Comparison of ENCODE assay signal across 18 cellular contexts in the genomic region with DNA sequence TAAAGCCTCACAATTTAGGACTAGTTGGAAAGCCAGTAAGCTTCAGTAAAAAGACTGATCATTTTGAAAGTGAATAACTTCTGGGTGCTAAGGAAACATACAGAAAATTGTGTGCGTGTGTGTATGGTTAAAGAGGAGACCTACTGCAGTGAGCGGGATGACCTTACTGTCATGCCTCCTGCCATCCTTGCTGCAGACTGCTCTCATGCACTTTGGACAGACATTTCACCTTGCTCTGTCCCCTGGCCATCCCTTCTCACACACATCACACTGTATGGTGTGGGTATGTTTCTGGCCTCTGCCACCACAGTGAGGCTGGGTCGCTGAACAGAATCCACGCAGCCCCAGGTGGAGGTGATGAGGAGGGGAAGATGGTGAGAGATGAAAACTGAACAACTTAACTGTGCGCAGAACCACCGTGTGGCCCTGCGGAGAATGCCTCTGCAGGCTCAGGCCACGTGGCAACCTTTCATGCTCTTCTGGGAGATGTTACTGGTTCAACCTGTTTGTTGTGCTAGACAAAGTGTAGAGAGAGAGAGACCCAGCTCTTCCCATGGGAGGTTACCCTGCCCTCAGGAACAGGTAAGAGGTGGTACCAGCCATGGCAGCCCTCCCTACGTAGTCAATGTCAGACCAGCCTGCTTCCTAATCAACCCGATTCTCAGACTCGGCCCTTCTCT. TPM values are rescaled to one million over a fixed set of nuclear protein-coding genes. Genes with fewer than 3 reads are reported as not detected.
DNase-seq lines count a peak whose midpoint lies in the region; ATAC-seq, FAIRE-seq and TF ChIP-seq lines count a peak whose summit lies in the region.
"Had no signal": no experiment of that assay in that cellular context is flagged by ENCODE, and none has a peak within 500 bp of the region (broad histone marks: within the 10 kb centered on the region; RNA-seq: fewer than 3 reads in every experiment).

No MANE protein-coding gene starts in this region.

- no peaks in the 10 kb centered on the region for H3K27me3 ChIP-seq in HepG2 (ENCODE audit: control insufficient read depth in 1 of 2, insufficient read depth in 2 of 2, low read length in 2 of 2)
- H3K27me3 ChIP-seq in right lobe of liver = no peaks in the 10 kb centered on the region
- no peaks in the 10 kb centered on the region for H3K27me3 ChIP-seq in gastroesophageal sphincter
- H3K27me3 ChIP-seq in sigmoid colon = no peaks in the 10 kb centered on the region
- H3K27me3 ChIP-seq: gastrocnemius medialis, ovary had no signal

- in situ Hi-C loops in HepG2 (cut with HindIII; ENCODE audit: extremely low pct_ligation_motif_present, low pct_unique_long_range_greater_than_20kb) = no loop called here

- POLR2A ChIA-PET in HepG2 (lab: Yijun Ruan, JAX) = interaction anchor here (1.3 kb wide), 1 partner anchor 37 kb away, joined by 4 read pairs; a partner anchor contains a TSS

- FAIRE-seq in HepG2 (lab: Jason Lieb, UNC) = no peak
- no peak for FAIRE-seq in GM12892 (lab: Jason Lieb, UNC)
- FAIRE-seq: astrocyte had no signal

- WGBS in HepG2 (ENCODE audit: low lambda C conversion rate) = 93% methylated on average over 11 of the region's 11 CpGs
- WGBS in right lobe of liver (ENCODE audit: insufficient coverage, low coverage, low lambda C conversion rate, missing lambda C conversion rate) = 78% methylated on average over 2 of the region's 11 CpGs
- 39 to 64% methylated on average over 4 to 11 of the region's 11 CpGs for WGBS in gastroesophageal sphincter (ENCODE audit: low coverage in 1 of 2), 2 donors
- 91 to 93% methylated on average over 11 of the region's 11 CpGs for WGBS in sigmoid colon, 2 donors

- no peak for TF ChIP-seq POLR2A in HepG2 (IDR thresholded peaks at IDR 0.05; ENCODE audit: insufficient read depth in 1 of 2, low read depth in 2 of 2, low read length in 2 of 2)
- no peak for TF ChIP-seq POLR2A in right lobe of liver (IDR thresholded peaks at IDR 0.05)
- TF ChIP-seq POLR2A in gastroesophageal sphincter (IDR thresholded peaks at IDR 0.05) = no peak
- TF ChIP-seq POLR2A in sigmoid colon (IDR thresholded peaks at IDR 0.05) = no peak
- TF ChIP-seq POLR2A in GM12892 (IDR thresholded peaks at IDR 0.05; ENCODE audit: low read depth, low read length) = no peak

- TF ChIP-seq RAD21 in HepG2 (CRISPR knock-in tag; IDR thresholded peaks at IDR 0.05) = no peak

- no peak for DNase-seq in HepG2 (ENCODE audit: low spot score)
- DNase-seq in right lobe of liver = no peak
- DNase-seq in sigmoid colon = no peak
- no peak for DNase-seq in activated CD4-positive, CD25-positive, alpha-beta regulatory T cell (lab: John Stamatoyannopoulos, UW)
- no peak for DNase-seq in NCI-H146 treated with DMSO at 0.1 percent for 48 hours (lab: John Stamatoyannopoulos, UW; ENCODE audit: unreplicated experiment)
- DNase-seq in GM12892 (ENCODE audit: insufficient read length) = no peak
- DNase-seq: activated CD4-positive, alpha-beta T cell treated with anti-CD3 and anti-CD28 coated beads for 36 hours; activated CD8-positive, alpha-beta memory T cell treated with anti-CD3 and anti-CD28 coated beads, Interleukin-2, amount 50 U/mL, for 4 hours; C1 segment of cervical spinal cord; gastrocnemius medialis; NCI-H1048; ovary; PC-9; stimulated activated CD4-positive, alpha-beta T cell treated with anti-CD3 and anti-CD28 coated beads, Interleukin-2, amount 100 ng/mL, for 48 hours; T-helper 9 cell had no signal

- H3K36me3 ChIP-seq in HepG2 (replicated peaks in 1 of 2; ENCODE audit: control insufficient read depth in 1 of 2, insufficient read depth in 2 of 2, low read length in 2 of 2) = peaks cover 15 to 29% of the 10 kb centered on the region in 2 experiments; a peak in 4 of 5 replicates
- peaks cover 0 to 33% (median 4%) of the 10 kb centered on the region in 4 donors for H3K36me3 ChIP-seq in right lobe of liver
- H3K36me3 ChIP-seq in gastroesophageal sphincter = peaks cover 0 to 66% of the 10 kb centered on the region in 2 donors
- H3K36me3 ChIP-seq in sigmoid colon = peaks cover 21 to 79% (median 37%) of the 10 kb centered on the region in 4 donors
- H3K36me3 ChIP-seq: gastrocnemius medialis, ovary had no signal

- H4K20me1 ChIP-seq in HepG2 (ENCODE audit: insufficient read depth, low read length) = no peaks in the 10 kb centered on the region

- TF ChIP-seq CTCF in HepG2 (CRISPR knock-in tag; IDR thresholded peaks at IDR 0.05) (no peak), right lobe of liver (IDR thresholded peaks at IDR 0.05) (no peak), gastroesophageal sphincter (IDR thresholded peaks at IDR 0.05) (no peak), sigmoid colon (IDR thresholded peaks at IDR 0.05) (no peak)

- peaks cover 37% of the 10 kb centered on the region for H3K4me1 ChIP-seq in HepG2 (ENCODE audit: insufficient read depth, low read length)
- H3K4me1 ChIP-seq in right lobe of liver = peaks cover 0 to 3% (median 1%) of the 10 kb centered on the region in 4 donors
- H3K4me1 ChIP-seq in gastroesophageal sphincter = peaks cover 0 to 89% (median 7%) of the 10 kb centered on the region in 3 donors
- peaks cover 0 to 66% (median 40%) of the 10 kb centered on the region in 4 donors for H3K4me1 ChIP-seq in sigmoid colon
- H3K4me1 ChIP-seq: gastrocnemius medialis had no signal

- H3K4me2 ChIP-seq in HepG2 (ENCODE audit: low read depth, low read length) = no peak overlapping the region
- H3K4me2 ChIP-seq: PC-9 had no signal

- CTCF ChIA-PET in HepG2 (lab: Yijun Ruan, JAX; ENCODE audit: low intra/inter-chr PET ratio, low total read pairs) = no interaction called here

- BruUV-seq in HepG2 (replicated peaks; lab: Mats Ljungman, UMichigan) = no TSS peak

- ATAC-seq in HepG2 (peak; percentile 56), right lobe of liver (no peak), gastroesophageal sphincter (no peak), SK-N-SH treated with all-trans-retinoic acid at 6 μM for 48 hours (no peak)
- ATAC-seq: activated CD4-positive, alpha-beta T cell treated with anti-CD3 and anti-CD28 coated beads for 36 hours; gastrocnemius medialis had no signal

- intact Hi-C loops in HepG2 (cut with micrococcal nuclease; ENCODE audit: unreplicated experiment) (no loop called here), right lobe of liver (cut with DNase I) (no loop called here), sigmoid colon (cut with DNase I) (no loop called here)

- no peak overlapping the region for H3K4me3 ChIP-seq in HepG2 (replicated peaks in 1 of 3; ENCODE audit: insufficient read depth in 1 of 3, low read depth in 2 of 3, low read length in 3 of 3)
- no peak overlapping the region for H3K4me3 ChIP-seq in right lobe of liver
- H3K4me3 ChIP-seq in gastroesophageal sphincter = no peak overlapping the region
- no peak overlapping the region for H3K4me3 ChIP-seq in sigmoid colon
- H3K4me3 ChIP-seq: gastrocnemius medialis, ovary, PC-9 had no signal

- H3K9me3 ChIP-seq in HepG2 (ENCODE audit: low read length) (no peaks in the 10 kb centered on the region), right lobe of liver (no peaks in the 10 kb centered on the region), gastroesophageal sphincter (no peaks in the 10 kb centered on the region), sigmoid colon (no peaks in the 10 kb centered on the region)
- H3K9me3 ChIP-seq: gastrocnemius medialis, ovary had no signal

- H3K27ac ChIP-seq in HepG2 (ENCODE audit: extremely low read length, insufficient read depth, low read length) (no peak overlapping the region), right lobe of liver (no peak overlapping the region), gastroesophageal sphincter (peak overlapping the region; percentile 93 to 96 (median 94)), sigmoid colon (peak overlapping the region; percentile 90 to 98 (median 93))
- H3K27ac ChIP-seq: gastrocnemius medialis, PC-9 had no signal

- TF ChIP-seq EP300 in HepG2 (IDR thresholded peaks at IDR 0.05; ENCODE audit: low read depth in 2 of 2, low read length in 2 of 2) (no peak), HepG2 (CRISPR knock-in tag; IDR thresholded peaks at IDR 0.05; ENCODE audit: borderline replicate concordance) (no peak), gastroesophageal sphincter (IDR thresholded peaks at IDR 0.05) (no peak), sigmoid colon (IDR thresholded peaks at IDR 0.05) (no peak)

- H3K9ac ChIP-seq in HepG2 (ENCODE audit: insufficient read depth, low read depth, low read length) = no peak overlapping the region

- H2AFZ ChIP-seq in HepG2 (ENCODE audit: low read length) = no peak overlapping the region
- H2AFZ ChIP-seq: PC-9 had no signal

- no peaks in the 10 kb centered on the region for H3K79me2 ChIP-seq in HepG2 (ENCODE audit: insufficient read depth, low read length)

TF ChIP-seq in HepG2, 621 proteins besides CTCF, POLR2A, EP300 and RAD21 (continues in another document):
- peak; percentile 41; the same call in 1 of the 2 replicates for TF ChIP-seq ZBTB38 (CRISPR knock-in tag; IDR thresholded peaks at IDR 0.05)

TF ChIP-seq in SK-N-SH treated with all-trans-retinoic acid at 6 μM for 48 hours, 23 proteins besides CTCF, POLR2A, EP300 and RAD21 (continues in another document):
- no peak for TF ChIP-seq GLIS3 (CRISPR knock-in tag; IDR thresholded peaks at IDR 0.05)

RNA-seq across cellular contexts. Expression of a gene that starts 36.8 kb away (rescaled TPM):
- total RNA-seq in HepG2 (2016; rRNA removed; fragmentation: Illumina TruSeq; extraction: Trizol) (36.0 and 47.0 TPM in 2 replicates), right lobe of liver (10 to 100 TPM; 23.0 to 39.8 (median 27.2) TPM), gastroesophageal sphincter (10 to 100 TPM; 21.3 to 36.7 (median 28.1) TPM), sigmoid colon (10 to 100 TPM; 15.3 to 26.4 (median 19.2) TPM)
- total RNA-seq in HepG2 (2016; cell fraction: cytosol; rRNA removed; fragmentation: Illumina TruSeq; extraction: Trizol; ENCODE audit: low read depth) = 4.5 and 4.6 TPM in 2 replicates
- total RNA-seq in HepG2 (2016; cell fraction: insoluble cytoplasmic fraction; rRNA removed; fragmentation: Illumina TruSeq; extraction: Trizol) = 37.8 and 46.8 TPM in 2 replicates
- 18.0 and 20.6 TPM in 2 replicates for total RNA-seq in HepG2 (2016; cell fraction: membrane; rRNA removed; fragmentation: Illumina TruSeq; extraction: Trizol)
- 59.2 and 72.7 TPM in 2 replicates for total RNA-seq in HepG2 (2016; cell fraction: nucleus; rRNA removed; fragmentation: Illumina TruSeq; extraction: Trizol)
- polyA plus RNA-seq in HepG2 (2011; rRNA removed) (40.3 and 50.4 TPM in 2 replicates), sigmoid colon (10 to 100 TPM in 1 of 3 donors, 1 to 10 TPM in 2; 6.6 to 24.9 (median 7.6) TPM)
- polyA plus RNA-seq in HepG2 (2011; cell fraction: cytosol; rRNA removed) = 21.2 and 36.3 TPM in 2 replicates
- 10.3 and 13.9 TPM in 2 replicates for polyA plus RNA-seq in HepG2 (2011; cell fraction: nucleus; rRNA removed)
- polyA plus RNA-seq in HepG2 (2012) = 27.7 and 29.5 TPM in 2 replicates
- polyA plus RNA-seq in HepG2 (2016; cell fraction: cytosol; fragmentation: Illumina TruSeq; extraction: Trizol; ENCODE audit: low read depth) = 2.4 and 2.8 TPM in 2 replicates
- polyA plus RNA-seq in HepG2 (2016; cell fraction: insoluble cytoplasmic fraction; fragmentation: Illumina TruSeq; extraction: Trizol; ENCODE audit: low read depth) = 37.0 and 37.7 TPM in 2 replicates
- polyA plus RNA-seq in HepG2 (2016; cell fraction: membrane; fragmentation: Illumina TruSeq; extraction: Trizol; ENCODE audit: low read depth) = 8.1 and 8.5 TPM in 2 replicates
- polyA plus RNA-seq in HepG2 (2016; cell fraction: nucleus; fragmentation: Illumina TruSeq; extraction: Trizol; ENCODE audit: insufficient read depth, low read depth) = 89.7 and 91.1 TPM in 2 replicates
- polyA minus RNA-seq in HepG2 (2011; rRNA and poly(A)+ RNA removed; ENCODE audit: low replicate concordance) = 77.4 and 153 TPM in 2 replicates
- polyA minus RNA-seq in HepG2 (2011; cell fraction: cytosol; rRNA and poly(A)+ RNA removed) = 34.3 and 34.9 TPM in 2 replicates
- 29.0 and 33.9 TPM in 2 replicates for polyA minus RNA-seq in HepG2 (2011; cell fraction: nucleus; rRNA and poly(A)+ RNA removed)
- 11.7 TPM for polyA plus RNA-seq in GM12892 (2012; ENCODE audit: missing spikeins)

Comparison
In these comparisons a context has a peak if more than half of its experiments do, and no peak if none do; other contexts are left out.
1. H3K27ac ChIP-seq: peak in gastroesophageal sphincter (4 of 4) and sigmoid colon (4 of 4); none in HepG2 (single experiment) and right lobe of liver (0 of 3).